8 cellular contexts compared by ENCODE assay signal in genomic region chr6:133890941-133891813, GRCh38. TPM values are rescaled to one million over a fixed set of nuclear protein-coding genes. Genes with fewer than 3 reads are reported as not detected.
A peak's percentile ranks its signal among the peaks of the same experiment; 100 is the strongest.
DNase-seq lines count a peak whose midpoint lies in the region; ATAC-seq and TF ChIP-seq lines count a peak whose summit lies in the region.

No MANE protein-coding gene starts in this region.

- peaks cover 94% of the 10 kb centered on the region for H3K27me3 Mint-ChIP-seq in T-helper 1 cell treated with Interleukin-12 subunit alpha and Interleukin-12 subunit beta and Interleukin-4 antibody, amounts not matched to agents 30 μg/mL and 1 μg/mL, for 36 hours (ENCODE audit: low read depth)
- peaks cover 36% of the 10 kb centered on the region for H3K27me3 Mint-ChIP-seq in endothelial cell (ENCODE audit: unreplicated experiment)

- peak overlapping the region; percentile 82 for H3K27ac ChIP-seq in muscle layer of duodenum (ENCODE audit: low read length)

- H3K36me3 ChIP-seq in muscle layer of duodenum (ENCODE audit: control insufficient read depth in 1 of 2, insufficient read depth in 2 of 2, low read length in 2 of 2): no peaks in the 10 kb centered on the region

- DNase-seq in NCI-H82 (lab: John Stamatoyannopoulos, UW) (peak; percentile 29), NCI-H82 treated with DMSO at 0.1 percent for 48 hours (lab: John Stamatoyannopoulos, UW; ENCODE audit: unreplicated experiment) (no peak), endothelial cell (ENCODE audit: low spot score) (peak; percentile 21), NCI-H510A (lab: John Stamatoyannopoulos, UW) (no peak)

- peak overlapping the region; percentile 65 to 72 for H3K4me3 ChIP-seq in muscle layer of duodenum (ENCODE audit: low read depth in 1 of 2, low read length in 2 of 2)

- H3K4me1 ChIP-seq in muscle layer of duodenum (ENCODE audit: control insufficient read depth in 1 of 2, insufficient read depth in 2 of 2, low read length in 2 of 2): peaks cover 5 to 35% of the 10 kb centered on the region in 2 donors

- no peaks in the 10 kb centered on the region for H3K9me3 ChIP-seq in muscle layer of duodenum (ENCODE audit: control insufficient read depth in 1 of 2, low read length in 2 of 2)

- H3K27me3 ChIP-seq in muscle layer of duodenum (ENCODE audit: low read depth, low read length): peaks cover 61% of the 10 kb centered on the region

- no peak for TF ChIP-seq CTCF in endothelial cell (IDR thresholded peaks at IDR 0.05; ENCODE audit: unreplicated experiment)

- no peak overlapping the region for H3K27ac Mint-ChIP-seq in T-helper 1 cell treated with Interleukin-12 subunit alpha and Interleukin-12 subunit beta and Interleukin-4 antibody, amounts not matched to agents 30 μg/mL and 1 μg/mL, for 36 hours
- no peak overlapping the region for H3K27ac Mint-ChIP-seq in endothelial cell (ENCODE audit: unreplicated experiment)

- no peak for ATAC-seq in GM21786 (IDR thresholded peaks at IDR 0.05; ENCODE audit: unreplicated experiment)
- no peak for ATAC-seq in HG03469 (IDR thresholded peaks at IDR 0.05; ENCODE audit: unreplicated experiment)

- H3K36me3 Mint-ChIP-seq in T-helper 1 cell treated with Interleukin-12 subunit alpha and Interleukin-12 subunit beta and Interleukin-4 antibody, amounts not matched to agents 30 μg/mL and 1 μg/mL, for 36 hours (ENCODE audit: low read depth): peaks cover 2% of the 10 kb centered on the region
- H3K36me3 Mint-ChIP-seq in endothelial cell (ENCODE audit: low read depth, unreplicated experiment): no peaks in the 10 kb centered on the region

- H3K4me3 Mint-ChIP-seq in T-helper 1 cell treated with Interleukin-12 subunit alpha and Interleukin-12 subunit beta and Interleukin-4 antibody, amounts not matched to agents 30 μg/mL and 1 μg/mL, for 36 hours: peak overlapping the region; percentile 72
- peak overlapping the region; percentile 74 for H3K4me3 Mint-ChIP-seq in endothelial cell (ENCODE audit: unreplicated experiment)

- H3K4me1 Mint-ChIP-seq in T-helper 1 cell treated with Interleukin-12 subunit alpha and Interleukin-12 subunit beta and Interleukin-4 antibody, amounts not matched to agents 30 μg/mL and 1 μg/mL, for 36 hours (ENCODE audit: low read depth): peaks cover 16% of the 10 kb centered on the region
- peaks cover 30% of the 10 kb centered on the region for H3K4me1 Mint-ChIP-seq in endothelial cell (ENCODE audit: unreplicated experiment)

- no peaks in the 10 kb centered on the region for H3K9me3 Mint-ChIP-seq in T-helper 1 cell treated with Interleukin-12 subunit alpha and Interleukin-12 subunit beta and Interleukin-4 antibody, amounts not matched to agents 30 μg/mL and 1 μg/mL, for 36 hours
- no peaks in the 10 kb centered on the region for H3K9me3 Mint-ChIP-seq in endothelial cell (ENCODE audit: unreplicated experiment)

RNA-seq across cellular contexts. Expression of gene TCF21, which starts 2.3 kb away (rescaled TPM):
- not detected for total RNA-seq in endothelial cell (ENCODE audit: unreplicated experiment)

Comparison
In these comparisons a context has a peak if more than half of its experiments do, and no peak if none do; other contexts are left out.
1. DNase-seq: peak in NCI-H82 (single experiment) and endothelial cell (single experiment); none in NCI-H82 treated with DMSO at 0.1 percent for 48 hours (single experiment) and NCI-H510A (single experiment).